8 cellular contexts compared by ENCODE assay signal in the genomic region with DNA sequence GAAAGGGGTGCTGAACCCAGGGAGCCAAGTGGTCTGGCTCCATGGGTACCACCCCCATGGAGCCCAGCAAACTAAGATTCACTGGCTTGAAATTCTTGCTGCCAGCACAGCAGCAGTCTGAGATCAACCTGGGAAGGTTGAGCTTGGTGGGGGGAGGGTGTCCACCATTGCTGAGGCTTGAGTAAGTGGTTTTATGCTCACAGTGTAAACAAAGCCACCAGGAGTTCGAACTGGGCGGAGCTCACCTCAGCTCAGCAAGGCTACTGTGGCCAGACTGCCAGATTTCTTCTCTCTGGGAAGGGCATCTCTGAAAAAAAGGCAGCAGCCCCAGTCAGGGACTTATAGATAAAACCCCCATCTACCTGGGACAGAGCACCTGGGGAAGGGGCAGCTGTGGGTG.
DNase-seq lines count a peak whose midpoint lies in the region; ATAC-seq and TF ChIP-seq lines count a peak whose summit lies in the region.
"Not testable (repeated sequence)": the region's sequence is repeated elsewhere in the genome, so short reads cannot be mapped to it uniquely, and the experiment has no call there.

No MANE protein-coding gene starts in this region.

- not testable (repeated sequence) for H3K27ac ChIP-seq in PC-3 (ENCODE audit: low read length); endodermal cell (ENCODE audit: low read depth, low read length); neural progenitor cell

- peaks cover 15% of the 10 kb centered on the region for H3K9me3 Mint-ChIP-seq in endodermal cell
- not testable (repeated sequence) for H3K9me3 Mint-ChIP-seq in neural progenitor cell

- CTCF ChIA-PET in PC-3 (lab: Charles Lee), result not testable (repeated sequence)

- H2AFZ ChIP-seq in PC-3 (ENCODE audit: low read length), result not testable (repeated sequence)
- peak overlapping the region; percentile 76 for H2AFZ ChIP-seq in neural progenitor cell (replicated peaks)

- H3K27me3 ChIP-seq in PC-3 (ENCODE audit: low read length); endodermal cell (ENCODE audit: control insufficient read depth, insufficient read depth, low read length, poor library complexity, severe bottlenecking); neural progenitor cell: not testable (repeated sequence)

- 89% methylated on average over 2 of the region's 2 CpGs for WGBS in endodermal cell (ENCODE audit: insufficient coverage in 1 of 2, insufficient read length in 1 of 2), 2 experiments

- not testable (repeated sequence) for H3K4me3 ChIP-seq in PC-3 (ENCODE audit: low read length); endodermal cell (ENCODE audit: low read length); neural progenitor cell

- not testable (repeated sequence) for H3K27me3 Mint-ChIP-seq in endodermal cell (ENCODE audit: insufficient read depth); neural progenitor cell (ENCODE audit: insufficient read depth, low read depth)

- intact Hi-C loops in PC-3 (cut with micrococcal nuclease), result loop anchor here (2.0 kb wide), 1 partner anchor 30 kb away; no protein-coding TSS in a partner anchor

- not testable (repeated sequence) for H3K9me2 ChIP-seq in PC-3 (replicated peaks; ENCODE audit: low read length)

- H4K20me1 ChIP-seq in PC-3 (ENCODE audit: low read length); neural progenitor cell (ENCODE audit: low read depth): not testable (repeated sequence)

- not testable (repeated sequence) for H3K36me3 Mint-ChIP-seq in endodermal cell (ENCODE audit: low read depth); neural progenitor cell

- not testable (repeated sequence) for H3K4me1 ChIP-seq in PC-3 (ENCODE audit: insufficient read depth, low read length); endodermal cell (ENCODE audit: control insufficient read depth, insufficient read depth, low read length); neural progenitor cell

- not testable (repeated sequence) for H3K4me2 ChIP-seq in PC-3 (ENCODE audit: low read length); neural progenitor cell

- POLR2A ChIA-PET in PC-3 (lab: Charles Lee; ENCODE audit: unreplicated experiment), result interaction anchor here (0.5 kb wide), 1 partner anchor 16 kb away, joined by 3 read pairs; no protein-coding TSS in a partner anchor

- H3K9me3 ChIP-seq in PC-3 (ENCODE audit: low read length); endodermal cell (ENCODE audit: control insufficient read depth, low read length); neural progenitor cell (ENCODE audit: low read depth): not testable (repeated sequence)

- not testable (repeated sequence) for H3F3A ChIP-seq in PC-3 (ENCODE audit: low read length, unreplicated experiment); neural progenitor cell (ENCODE audit: low read depth)

- ATAC-seq in PC-3, result peak; percentile 99

- H3K4me3 Mint-ChIP-seq in endodermal cell, neural progenitor cell: not testable (repeated sequence)

- not testable (repeated sequence) for H3K36me3 ChIP-seq in PC-3 (ENCODE audit: low read depth, low read length); endodermal cell (ENCODE audit: control insufficient read depth, insufficient read depth, low read length); neural progenitor cell

- not testable (repeated sequence) for H3K9ac ChIP-seq in PC-3 (ENCODE audit: low read length); endodermal cell (ENCODE audit: extremely low read depth, low read length, poor library complexity, severe bottlenecking); neural progenitor cell

- peak overlapping the region; percentile 52 for H3K27ac Mint-ChIP-seq in endodermal cell
- H3K27ac Mint-ChIP-seq in neural progenitor cell, result not testable (repeated sequence)

- peak; percentile 45 for DNase-seq in COLO668 (lab: John Stamatoyannopoulos, UW; ENCODE audit: unreplicated experiment)
- DNase-seq in DMS53 treated with DMSO at 0.1 percent for 48 hours (lab: John Stamatoyannopoulos, UW; ENCODE audit: unreplicated experiment), result peak; percentile 0
- DNase-seq in NCI-H1417 (lab: John Stamatoyannopoulos, UW), result peak in 2 of 3 experiments; percentile 67 to 85
- DNase-seq in NCI-H510A treated with DMSO at 0.1 percent for 48 hours (lab: John Stamatoyannopoulos, UW), result peak; percentile 51
- DNase-seq in PC-3, result peak; percentile 55
- peak; percentile 61 for DNase-seq in endodermal cell
- peak; percentile 61 for DNase-seq in kidney tubule cell (ENCODE audit: low spot score)
- DNase-seq in neural progenitor cell (ENCODE audit: low spot score), result peak; percentile 15

- H3K79me2 ChIP-seq in PC-3 (ENCODE audit: low read length); neural progenitor cell (ENCODE audit: low read depth): not testable (repeated sequence)

- not testable (repeated sequence) for H3K4me1 Mint-ChIP-seq in endodermal cell, neural progenitor cell

- TF ChIP-seq CTCF in PC-3 (conservative IDR thresholded peaks at IDR 0.05; ENCODE audit: low read depth, low read length); endodermal cell (conservative IDR thresholded peaks at IDR 0.05); neural progenitor cell (IDR thresholded peaks at IDR 0.05): not testable (repeated sequence)

- BruUV-seq in PC-3 (replicated peaks; lab: Mats Ljungman, UMichigan), result not testable (repeated sequence)

Comparison
In these comparisons a context has a peak if more than half of its experiments do, and no peak if none do; other contexts are left out.
1. DNase-seq: peak in every context shown above with its lines; median percentile 76 in NCI-H1417; 61 in endodermal cell; 61 in kidney tubule cell; 55 in PC-3; 51 in NCI-H510A treated with DMSO at 0.1 percent for 48 hours; 45 in COLO668; 15 in neural progenitor cell; 0 in DMS53 treated with DMSO at 0.1 percent for 48 hours.